Comparison of ENCODE assay signal across 17 cellular contexts in the genomic region with DNA sequence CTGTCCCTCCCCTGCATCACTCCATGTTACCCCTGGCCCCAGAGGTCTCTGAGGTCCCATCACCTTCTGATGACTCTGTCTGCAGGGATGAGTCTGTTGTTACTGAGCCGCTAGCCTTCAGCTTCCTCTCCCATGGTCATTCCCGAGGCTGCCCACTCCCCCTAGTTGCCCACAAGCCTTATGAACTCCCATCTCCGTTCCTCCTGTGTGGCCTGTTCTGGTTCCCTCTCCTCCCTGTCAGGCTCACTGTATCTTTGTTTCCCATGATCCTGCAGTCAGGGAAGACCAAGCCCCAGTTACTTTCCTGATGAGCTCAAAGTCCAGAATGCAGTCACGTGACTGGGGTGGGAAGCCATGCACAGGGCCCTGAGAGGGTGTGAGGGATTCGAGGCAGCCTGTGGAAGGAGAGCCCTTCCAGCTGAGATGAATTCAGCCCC. TPM values are rescaled to one million over a fixed set of nuclear protein-coding genes. Genes with fewer than 3 reads are reported as not detected.
DNase-seq lines count a peak whose midpoint lies in the region; ATAC-seq and TF ChIP-seq lines count a peak whose summit lies in the region.
"Had no signal": no experiment of that assay in that cellular context is flagged by ENCODE, and none has a peak within 500 bp of the region (broad histone marks: within the 10 kb centered on the region; RNA-seq: fewer than 3 reads in every experiment).

No MANE protein-coding gene starts in this region.

- no peaks in the 10 kb centered on the region; the same call in 1 of the 2 replicates for H4K20me1 ChIP-seq in GM23248 (ENCODE audit: insufficient read depth)

- H3K9me3 Mint-ChIP-seq in Caco-2 (ENCODE audit: unreplicated experiment), result peaks cover 7% of the 10 kb centered on the region
- H3K9me3 Mint-ChIP-seq in activated CD8-positive, alpha-beta T cell treated with anti-CD3 and anti-CD28 coated beads for 36 hours, result no peaks in the 10 kb centered on the region
- no peaks in the 10 kb centered on the region for H3K9me3 Mint-ChIP-seq in memory B cell

- H3F3A ChIP-seq in GM23248 (ENCODE audit: insufficient read depth), result peaks cover 7% of the 10 kb centered on the region; the same call in 1 of the 2 replicates

- in situ Hi-C loops in GM23248 (cut with MboI), result no loop called here

- H3K27ac Mint-ChIP-seq in Caco-2 (ENCODE audit: unreplicated experiment) (peak overlapping the region; percentile 82), memory B cell (no peak overlapping the region)
- H3K27ac Mint-ChIP-seq in activated CD8-positive, alpha-beta T cell treated with anti-CD3 and anti-CD28 coated beads for 36 hours, result peak overlapping the region; percentile 83

- CTCF ChIA-PET in Caco-2 (lab: Charles Lee), result interaction anchor here (1.0 kb wide), 1 partner anchor 125 kb away, joined by 4 read pairs; the partner anchor contains the start of genes COA5 and UNC50
- CTCF ChIA-PET in activated CD8-positive, alpha-beta T cell treated with anti-CD3 and anti-CD28 coated beads for 36 hours (lab: Charles Lee), result interaction anchor here (1.3 to 5.6 kb wide), 2 partner anchors 20 to 30 kb away, joined by 3 to 44 read pairs; no protein-coding TSS in a partner anchor

- H3K9me3 ChIP-seq in Caco-2 (no peaks in the 10 kb centered on the region), ascending aorta (no peaks in the 10 kb centered on the region), GM23248 (ENCODE audit: low read depth) (no peaks in the 10 kb centered on the region)
- H3K9me3 ChIP-seq: BE2C, body of pancreas, gastrocnemius medialis had no signal

- BruUV-seq in Caco-2 (replicated peaks; lab: Mats Ljungman, UMichigan), result no TSS peak

- H3K79me2 ChIP-seq in GM23248 (ENCODE audit: insufficient read depth), result peaks cover 48% of the 10 kb centered on the region

- no peak overlapping the region for H3K4me2 ChIP-seq in GM23248 (ENCODE audit: unreplicated experiment)

- no peak overlapping the region for H2AFZ ChIP-seq in GM23248

- WGBS in GM23248 (ENCODE audit: low coverage in 1 of 2, low lambda C conversion rate in 2 of 2, missing lambda C conversion rate in 2 of 2), 2 experiments, result 79 to 91% methylated on average over 5 of the region's 5 CpGs

- TF ChIP-seq CTCF in 22Rv1 (IDR thresholded peaks at IDR 0.05) (no peak), Caco-2 (IDR thresholded peaks at IDR 0.05; ENCODE audit: insufficient read depth in 1 of 2, low read depth in 1 of 2, low read length in 1 of 2, severe bottlenecking in 1 of 2, unreplicated experiment in 1 of 2) (no peak), ascending aorta (IDR thresholded peaks at IDR 0.05) (no peak)
- no peak for TF ChIP-seq CTCF in activated CD8-positive, alpha-beta T cell treated with anti-CD3 and anti-CD28 coated beads for 36 hours (IDR thresholded peaks at IDR 0.05)

- intact Hi-C loops in Caco-2 (cut with micrococcal nuclease; ENCODE audit: unreplicated experiment), result no loop called here
- intact Hi-C loops in activated CD8-positive, alpha-beta T cell treated with anti-CD3 and anti-CD28 coated beads for 36 hours (cut with micrococcal nuclease), result loop anchor here (5.0 kb wide), 2 partner anchors 33 to 37 kb away; no protein-coding TSS in a partner anchor
- intact Hi-C loops in ascending aorta (cut with DNase I), result no loop called here

- H3K4me1 Mint-ChIP-seq in Caco-2 (ENCODE audit: low read depth, unreplicated experiment) (peaks cover 19% of the 10 kb centered on the region), memory B cell (peaks cover 45% of the 10 kb centered on the region)
- peaks cover 97% of the 10 kb centered on the region for H3K4me1 Mint-ChIP-seq in activated CD8-positive, alpha-beta T cell treated with anti-CD3 and anti-CD28 coated beads for 36 hours (ENCODE audit: low read depth)

- POLR2A ChIA-PET in Caco-2 (lab: Charles Lee), result interaction anchor here (0.5 to 0.6 kb wide), 2 partner anchors 40 to 658 kb away, joined by 3 to 5 read pairs; partner anchors contain the start of genes C2orf15 and INPP4A
- POLR2A ChIA-PET in activated CD8-positive, alpha-beta T cell treated with anti-CD3 and anti-CD28 coated beads for 36 hours (lab: Charles Lee), result interaction anchor here (0.7 to 3.6 kb wide), 5 partner anchors 9 to 23 kb away, joined by 3 to 19 read pairs (median 5); no protein-coding TSS in a partner anchor

- no peak overlapping the region for H3K4me3 ChIP-seq in Caco-2 (ENCODE audit: low read depth, low read length)
- no peak overlapping the region for H3K4me3 ChIP-seq in ascending aorta
- no peak overlapping the region for H3K4me3 ChIP-seq in GM23248
- H3K4me3 ChIP-seq: body of pancreas, gastrocnemius medialis had no signal

- H3K27me3 ChIP-seq in Caco-2 (replicated peaks; ENCODE audit: control insufficient read depth, insufficient read depth, low read length) (no peaks in the 10 kb centered on the region), ascending aorta (no peaks in the 10 kb centered on the region), GM23248 (replicated peaks; ENCODE audit: insufficient read depth) (no peaks in the 10 kb centered on the region)
- H3K27me3 ChIP-seq: BE2C, body of pancreas, gastrocnemius medialis had no signal

- no peak for ATAC-seq in activated CD8-positive, alpha-beta T cell treated with anti-CD3 and anti-CD28 coated beads for 36 hours
- no peak for ATAC-seq in memory B cell (ENCODE audit: low read depth)
- no peak for ATAC-seq in GM18511 (IDR thresholded peaks at IDR 0.05; ENCODE audit: unreplicated experiment)
- ATAC-seq: body of pancreas, gastrocnemius medialis had no signal

- H3K9ac ChIP-seq in GM23248, result no peak overlapping the region

- H3K9me2 ChIP-seq in GM23248 (ENCODE audit: insufficient read depth), result no peaks in the 10 kb centered on the region

- H3K36me3 Mint-ChIP-seq in Caco-2 (ENCODE audit: insufficient read depth, unreplicated experiment) (peaks cover 6% of the 10 kb centered on the region), memory B cell (no peaks in the 10 kb centered on the region)
- H3K36me3 Mint-ChIP-seq in activated CD8-positive, alpha-beta T cell treated with anti-CD3 and anti-CD28 coated beads for 36 hours (ENCODE audit: low read depth), result peaks cover 2% of the 10 kb centered on the region

- H3K4me1 ChIP-seq in Caco-2 (peaks cover 21% of the 10 kb centered on the region), ascending aorta (peaks cover 0 to 12% of the 10 kb centered on the region in 2 donors), GM23248 (ENCODE audit: insufficient read depth) (peaks cover 21% of the 10 kb centered on the region)

- peak overlapping the region; percentile 48 for H3K27ac ChIP-seq in 22Rv1
- no peak overlapping the region for H3K27ac ChIP-seq in ascending aorta
- H3K27ac ChIP-seq in GM23248, result no peak overlapping the region
- H3K27ac ChIP-seq: body of pancreas, gastrocnemius medialis, RWPE1 had no signal

- H3K27me3 Mint-ChIP-seq in Caco-2 (ENCODE audit: insufficient read depth, unreplicated experiment) (no peaks in the 10 kb centered on the region), memory B cell (no peaks in the 10 kb centered on the region)
- no peaks in the 10 kb centered on the region for H3K27me3 Mint-ChIP-seq in activated CD8-positive, alpha-beta T cell treated with anti-CD3 and anti-CD28 coated beads for 36 hours

- H3K4me3 Mint-ChIP-seq in Caco-2 (ENCODE audit: unreplicated experiment) (peak overlapping the region; percentile 43), memory B cell (peak overlapping the region; percentile 16)
- H3K4me3 Mint-ChIP-seq in activated CD8-positive, alpha-beta T cell treated with anti-CD3 and anti-CD28 coated beads for 36 hours, result no peak overlapping the region

- H3K36me3 ChIP-seq in Caco-2 (ENCODE audit: control insufficient read depth, insufficient read depth, low read length) (no peaks in the 10 kb centered on the region), ascending aorta (no peaks in the 10 kb centered on the region), GM23248 (ENCODE audit: low read depth) (no peaks in the 10 kb centered on the region)
- H3K36me3 ChIP-seq: BE2C, gastrocnemius medialis had no signal

- DNase-seq in Caco-2, result peak; percentile 66 to 76
- no peak for DNase-seq in activated CD8-positive, alpha-beta T cell treated with anti-CD3 and anti-CD28 coated beads for 36 hours
- no peak for DNase-seq in memory B cell (ENCODE audit: low spot score in 2 of 2)
- DNase-seq in NCI-H446 (lab: John Stamatoyannopoulos, UW), result no peak
- no peak for DNase-seq in ascending aorta (ENCODE audit: low spot score in 2 of 2)
- DNase-seq in GM23248, result no peak
- DNase-seq: BE2C; gastrocnemius medialis; GF-D8; NCI-H1694; NCI-H524 treated with DMSO at 0.1 percent for 48 hours; stimulated activated CD4-positive, alpha-beta T cell treated with anti-CD3 and anti-CD28 coated beads, Interleukin-2, amount 100 ng/mL, for 48 hours; T1000 had no signal

RNA-seq across cellular contexts. Expression of gene INPP4A, which starts 39.5 kb away (rescaled TPM):
- total RNA-seq in Caco-2 (2022) (24.9 and 26.3 TPM in 2 replicates), ascending aorta (52.8 TPM)
- 10 to 100 TPM; 46.7 to 46.9 TPM for total RNA-seq in activated CD8-positive, alpha-beta T cell treated with anti-CD3 and anti-CD28 coated beads for 36 hours
- total RNA-seq in GM23248 (2014; rRNA removed; shearing (Covaris generic)), result 16.0 and 22.8 TPM in 2 replicates
- 8.0 and 9.5 TPM in 2 replicates for polyA plus RNA-seq in GM23248 (2016; fragmentation: Nextera tagmentation; extraction: Ambion mirVana)

Comparison
In these comparisons a context has a peak if more than half of its experiments do, and no peak if none do; other contexts are left out.
1. DNase-seq: peak in Caco-2 (2 of 2); none in activated CD8-positive, alpha-beta T cell treated with anti-CD3 and anti-CD28 coated beads for 36 hours (single experiment), memory B cell (0 of 2), NCI-H446 (0 of 2), ascending aorta (0 of 2) and GM23248 (single experiment).